8 cellular contexts compared by ENCODE assay signal in genomic region chr6:39934060-39934757, GRCh38. TPM values are rescaled to one million over a fixed set of nuclear protein-coding genes. Genes with fewer than 3 reads are reported as not detected.
DNase-seq lines count a peak whose midpoint lies in the region; ATAC-seq and TF ChIP-seq lines count a peak whose summit lies in the region.

MOCS1 (minus strand) TSS chr6:39934462; CDS start chr6:39934417, 45 bp downstream.

- ATAC-seq in naive thymus-derived CD4-positive, alpha-beta T cell, result peak; percentile 77
- ATAC-seq in stimulated activated naive CD8-positive, alpha-beta T cell treated with anti-CD3 and anti-CD28 coated beads, Interleukin-15, amount 100 ng/mL, for 72 hours, result peak; percentile 88
- ATAC-seq in GM21526 (IDR thresholded peaks at IDR 0.05; ENCODE audit: low FRiP score, unreplicated experiment) (no peak), GM18517 (IDR thresholded peaks at IDR 0.05; ENCODE audit: unreplicated experiment) (no peak)

- peak within 1 kb of the TSS; percentile 27 for H3K27ac ChIP-seq in naive thymus-derived CD4-positive, alpha-beta T cell (ENCODE audit: low read depth, low read length)

- H3K9me3 Mint-ChIP-seq in activated naive CD4-positive, alpha-beta T cell treated with anti-CD3 and anti-CD28 coated beads, Interleukin-2, amount 10 ng/mL, durations not matched to agents 7 days and 5 days, result no peaks in the 10 kb centered on the region
- H3K9me3 Mint-ChIP-seq in naive thymus-derived CD4-positive, alpha-beta T cell, result no peaks in the 10 kb centered on the region
- no peaks in the 10 kb centered on the region for H3K9me3 Mint-ChIP-seq in stimulated activated naive CD8-positive, alpha-beta T cell treated with anti-CD3 and anti-CD28 coated beads, Interleukin-15, amount 100 ng/mL, for 72 hours

- no peaks in the 10 kb centered on the region for H3K36me3 Mint-ChIP-seq in activated naive CD4-positive, alpha-beta T cell treated with anti-CD3 and anti-CD28 coated beads, Interleukin-2, amount 10 ng/mL, durations not matched to agents 7 days and 5 days
- no peaks in the 10 kb centered on the region for H3K36me3 Mint-ChIP-seq in naive thymus-derived CD4-positive, alpha-beta T cell

- no peak within 1 kb of the TSS for H3K27ac Mint-ChIP-seq in activated naive CD4-positive, alpha-beta T cell treated with anti-CD3 and anti-CD28 coated beads, Interleukin-2, amount 10 ng/mL, durations not matched to agents 7 days and 5 days
- H3K27ac Mint-ChIP-seq in naive thymus-derived CD4-positive, alpha-beta T cell, result peak within 1 kb of the TSS in 7 of 9 donors; percentile 66 to 93 (median 78)
- H3K27ac Mint-ChIP-seq in stimulated activated naive CD8-positive, alpha-beta T cell treated with anti-CD3 and anti-CD28 coated beads, Interleukin-15, amount 100 ng/mL, for 72 hours, result peak within 1 kb of the TSS; percentile 93 to 94

- intact Hi-C loops in naive thymus-derived CD4-positive, alpha-beta T cell (cut with micrococcal nuclease), result loop anchor here in 1 of 2 donors (10.0 kb wide), 1 partner anchor 819 kb away; the partner anchor contains the start of gene SAYSD1

- no peaks in the 10 kb centered on the region for H3K27me3 ChIP-seq in naive thymus-derived CD4-positive, alpha-beta T cell (ENCODE audit: control insufficient read depth in 2 of 2, insufficient read depth in 2 of 2, low read length in 2 of 2)

- peak within 1 kb of the TSS; percentile 42 for H3K4me3 ChIP-seq in naive thymus-derived CD4-positive, alpha-beta T cell (ENCODE audit: low read length)

- peak; percentile 45 for DNase-seq in GM20000 (ENCODE audit: low spot score)
- DNase-seq in NCI-H69 (lab: John Stamatoyannopoulos, UW), result peak; percentile 39
- DNase-seq in activated naive CD4-positive, alpha-beta T cell treated with anti-CD3 and anti-CD28 coated beads, Interleukin-2, amount 10 ng/mL, durations not matched to agents 7 days and 5 days, result peak; percentile 45
- DNase-seq in foreskin melanocyte, result peak; percentile 54
- peak in 7 of 9 donors; percentile 15 to 30 (median 22) for DNase-seq in naive thymus-derived CD4-positive, alpha-beta T cell
- peak; percentile 33 to 52 for DNase-seq in stimulated activated naive CD8-positive, alpha-beta T cell treated with anti-CD3 and anti-CD28 coated beads, Interleukin-15, amount 100 ng/mL, for 72 hours

- H3K9me3 ChIP-seq in naive thymus-derived CD4-positive, alpha-beta T cell (ENCODE audit: control insufficient read depth in 2 of 3, low read length in 3 of 3), result no peaks in the 10 kb centered on the region

- H3K27me3 Mint-ChIP-seq in activated naive CD4-positive, alpha-beta T cell treated with anti-CD3 and anti-CD28 coated beads, Interleukin-2, amount 10 ng/mL, durations not matched to agents 7 days and 5 days, result peaks cover 19% of the 10 kb centered on the region
- H3K27me3 Mint-ChIP-seq in naive thymus-derived CD4-positive, alpha-beta T cell, result peaks cover 0 to 35% (median 7%) of the 10 kb centered on the region in 5 donors
- peaks cover 6% of the 10 kb centered on the region for H3K27me3 Mint-ChIP-seq in stimulated activated naive CD8-positive, alpha-beta T cell treated with anti-CD3 and anti-CD28 coated beads, Interleukin-15, amount 100 ng/mL, for 72 hours

- CTCF ChIA-PET in activated naive CD4-positive, alpha-beta T cell treated with anti-CD3 and anti-CD28 coated beads, Interleukin-2, amount 10 ng/mL, durations not matched to agents 7 days and 5 days (lab: Charles Lee), result no interaction called here
- CTCF ChIA-PET in naive thymus-derived CD4-positive, alpha-beta T cell (lab: Charles Lee), result no interaction called here

- POLR2A ChIA-PET in naive thymus-derived CD4-positive, alpha-beta T cell (lab: Charles Lee), result no interaction called here

- peak within 1 kb of the TSS; percentile 62 for H3K4me3 Mint-ChIP-seq in activated naive CD4-positive, alpha-beta T cell treated with anti-CD3 and anti-CD28 coated beads, Interleukin-2, amount 10 ng/mL, durations not matched to agents 7 days and 5 days
- H3K4me3 Mint-ChIP-seq in naive thymus-derived CD4-positive, alpha-beta T cell, result peak within 1 kb of the TSS; percentile 80 to 95 (median 90)
- peak within 1 kb of the TSS; percentile 80 for H3K4me3 Mint-ChIP-seq in stimulated activated naive CD8-positive, alpha-beta T cell treated with anti-CD3 and anti-CD28 coated beads, Interleukin-15, amount 100 ng/mL, for 72 hours

- TF ChIP-seq CTCF in GM20000 (IDR thresholded peaks at IDR 0.05; ENCODE audit: extremely low read depth, missing control alignments), result no peak

- H3K4me1 Mint-ChIP-seq in activated naive CD4-positive, alpha-beta T cell treated with anti-CD3 and anti-CD28 coated beads, Interleukin-2, amount 10 ng/mL, durations not matched to agents 7 days and 5 days, result peaks cover 3% of the 10 kb centered on the region
- H3K4me1 Mint-ChIP-seq in naive thymus-derived CD4-positive, alpha-beta T cell, result peaks cover 3 to 28% (median 24%) of the 10 kb centered on the region in 7 donors
- peaks cover 21% of the 10 kb centered on the region for H3K4me1 Mint-ChIP-seq in stimulated activated naive CD8-positive, alpha-beta T cell treated with anti-CD3 and anti-CD28 coated beads, Interleukin-15, amount 100 ng/mL, for 72 hours

- no peaks in the 10 kb centered on the region for H3K36me3 ChIP-seq in naive thymus-derived CD4-positive, alpha-beta T cell (ENCODE audit: control insufficient read depth in 2 of 3, insufficient read depth in 3 of 3, low read length in 3 of 3)

- peaks cover 0 to 7% of the 10 kb centered on the region in 2 donors for H3K4me1 ChIP-seq in naive thymus-derived CD4-positive, alpha-beta T cell (ENCODE audit: control insufficient read depth in 2 of 2, insufficient read depth in 2 of 2, low read length in 2 of 2)

RNA-seq across cellular contexts. Expression of gene MOCS1, which starts in this region (rescaled TPM):
- total RNA-seq in naive thymus-derived CD4-positive, alpha-beta T cell, result 1 to 10 TPM in 3 of 5 experiments, under 1 TPM in 2; 0.56 to 3.0 (median 1.3) TPM
- 1 to 10 TPM; 1.0 to 1.7 TPM for polyA plus RNA-seq in naive thymus-derived CD4-positive, alpha-beta T cell

Comparison
In these comparisons a context has a peak if more than half of its experiments do, and no peak if none do; other contexts are left out.
1. ATAC-seq: peak in naive thymus-derived CD4-positive, alpha-beta T cell (single experiment) and stimulated activated naive CD8-positive, alpha-beta T cell treated with anti-CD3 and anti-CD28 coated beads, Interleukin-15, amount 100 ng/mL, for 72 hours (single experiment); none in GM21526 (single experiment) and GM18517 (single experiment).
2. Peak in every context shown above with its lines, with median percentiles within 50 percentile points of each other: DNase-seq and H3K4me3 Mint-ChIP-seq.